Comparison of ENCODE assay signal across 33 cellular contexts in the genomic region with DNA sequence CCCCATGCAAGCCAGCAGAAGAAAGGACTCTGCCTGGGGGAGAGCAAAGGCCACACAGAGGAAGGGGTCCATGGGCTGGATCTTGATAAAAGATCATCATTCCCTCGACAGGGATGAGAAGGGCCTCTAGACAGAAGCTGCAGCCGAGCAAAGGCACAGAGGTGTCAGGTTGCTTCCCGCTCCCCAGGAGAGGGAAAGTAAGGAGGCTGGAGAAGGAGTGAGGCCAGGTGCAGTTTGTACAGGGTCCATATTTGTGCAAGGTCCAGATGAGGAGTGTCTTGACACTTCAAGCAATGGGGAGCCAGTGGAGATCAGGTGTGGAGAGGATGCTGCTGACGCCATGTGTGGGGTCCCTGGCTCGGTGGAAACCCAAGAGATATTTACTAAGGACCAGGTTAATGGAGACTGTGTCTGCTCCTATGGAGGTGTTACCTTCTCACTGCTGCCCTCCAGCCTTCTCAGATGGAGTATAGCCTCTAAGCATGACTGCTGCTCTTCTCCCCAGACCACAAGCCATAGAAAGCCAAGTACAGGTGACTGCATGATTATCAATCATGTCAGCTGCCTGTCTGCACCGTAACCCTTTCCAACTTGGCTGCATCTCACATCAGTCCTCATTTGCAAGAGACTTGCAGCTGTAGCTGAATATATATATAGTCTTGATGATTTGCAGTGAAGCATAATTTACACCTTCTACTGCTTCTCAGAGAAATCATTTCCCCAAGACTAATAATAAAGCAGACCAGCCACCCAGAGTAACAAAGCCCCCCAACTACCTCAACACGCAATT. TPM values are rescaled to one million over a fixed set of nuclear protein-coding genes. Genes with fewer than 3 reads are reported as not detected.
DNase-seq lines count a peak whose midpoint lies in the region; ATAC-seq, FAIRE-seq and TF ChIP-seq lines count a peak whose summit lies in the region.
"Had no signal": no experiment of that assay in that cellular context is flagged by ENCODE, and none has a peak within 500 bp of the region (broad histone marks: within the 10 kb centered on the region; RNA-seq: fewer than 3 reads in every experiment).

No MANE protein-coding gene starts in this region.

- H3K9me3 ChIP-seq in cardiac muscle cell (ENCODE audit: low read depth) (no peaks in the 10 kb centered on the region), heart right ventricle (peaks cover 0 to 5% (median 0%) of the 10 kb centered on the region in 11 donors), H1 (ENCODE audit: insufficient read depth in 2 of 2, low read depth in 1 of 2, low read length in 1 of 2) (peaks cover 0 to 4% of the 10 kb centered on the region in 2 experiments; a peak in 1 of 4 replicates)
- H3K9me3 ChIP-seq: prostate gland, thoracic aorta had no signal

- peak overlapping the region; percentile 1; the same call in 1 of the 2 replicates for H2BK5ac ChIP-seq in H1 (ENCODE audit: low read depth, low read length)

- H3K4me3 ChIP-seq in cardiac muscle cell (no peak overlapping the region), heart right ventricle (no peak overlapping the region), H1 (ENCODE audit: extremely low read depth in 1 of 4, insufficient read depth in 2 of 4, low read depth in 3 of 4, low read length in 4 of 4) (no peak overlapping the region)
- H3K4me3 ChIP-seq: prostate gland, thoracic aorta had no signal

- H3K23me2 ChIP-seq in H1 (ENCODE audit: low read depth, low read length), result 0 out of 2 replicates have a peak, but pooled peaks cover 6% of the 10 kb centered on the region

- H2BK12ac ChIP-seq in H1 (ENCODE audit: low read depth, low read length), result peak overlapping the region; percentile 87

- CTCF ChIA-PET in H1 (lab: Charles Lee; ENCODE audit: partially characterized antibody), result interaction anchor here (0.6 to 1.7 kb wide), 4 partner anchors 21 to 211 kb away, joined by 3 read pairs; a partner anchor contains a TSS
- CTCF ChIA-PET in activated CD4-positive, alpha-beta memory T cell treated with anti-CD3 and anti-CD28 coated beads, Interleukin-2, amount 10 ng/mL, durations not matched to agents 7 days and 5 days (lab: Charles Lee), result no interaction called here

- peak overlapping the region; percentile 55 to 66 for H3K4me2 ChIP-seq in H1 (ENCODE audit: insufficient read depth in 1 of 2, low read depth in 2 of 2, low read length in 2 of 2)

- no peak overlapping the region for H2AFZ ChIP-seq in H1 (ENCODE audit: low read length)

- no peak overlapping the region for H3K4me3 Mint-ChIP-seq in mesothelial cell of epicardium
- H3K4me3 Mint-ChIP-seq in activated CD4-positive, alpha-beta memory T cell treated with anti-CD3 and anti-CD28 coated beads, Interleukin-2, amount 10 ng/mL, durations not matched to agents 7 days and 5 days, result no peak overlapping the region
- H3K4me3 Mint-ChIP-seq: activated naive CD8-positive, alpha-beta T cell; activated T-helper 17 cell treated with anti-CD3 and anti-CD28 coated beads, Interleukin-2, amount 50 U/mL, for 72 hours; stimulated activated naive B cell treated with anti-CD40 and anti-IgM and Interleukin-4, amounts not matched to agents 10 μg/mL and 1 μg/mL and 100 μg/mL, for 72 hours; T-helper 2 cell treated with Interferon-gamma antibody and Interleukin-4, amounts not matched to agents 5 μg/mL and 100 μg/mL, for 36 hours had no signal

- H4K91ac ChIP-seq in H1 (replicated peaks; ENCODE audit: insufficient read length, low read length), result no peak overlapping the region

- H3K4me1 ChIP-seq in cardiac muscle cell (ENCODE audit: low read depth) (peaks cover 5% of the 10 kb centered on the region), heart right ventricle (peaks cover 0 to 40% (median 2%) of the 10 kb centered on the region in 9 donors), H1 (replicated peaks in 1 of 4; ENCODE audit: control insufficient read depth in 3 of 4, insufficient read depth in 4 of 4, low read length in 3 of 4) (peaks cover 8 to 25% (median 18%) of the 10 kb centered on the region in 4 experiments)
- H3K4me1 ChIP-seq: foreskin keratinocyte, prostate gland had no signal

- H3K27me3 ChIP-seq in cardiac muscle cell (no peaks in the 10 kb centered on the region), heart right ventricle (no peaks in the 10 kb centered on the region), H1 (replicated peaks in 1 of 4; ENCODE audit: control insufficient read depth in 3 of 4, extremely low read depth in 1 of 4, insufficient read depth in 3 of 4, low read length in 3 of 4) (no peaks in the 10 kb centered on the region)
- H3K27me3 ChIP-seq: foreskin keratinocyte had no signal

- intact Hi-C loops in heart right ventricle (cut with DNase I), result no loop called here
- intact Hi-C loops in left colon (cut with DNase I, micrococcal nuclease), result no loop called here

- H3K79me1 ChIP-seq in H1 (ENCODE audit: low read depth, low read length), result no peaks in the 10 kb centered on the region

- H2BK15ac ChIP-seq in H1 (ENCODE audit: low read length), result peak overlapping the region; percentile 25; the same call in 1 of the 2 replicates

- peaks cover 60% of the 10 kb centered on the region for H3K4me1 Mint-ChIP-seq in mesothelial cell of epicardium
- H3K4me1 Mint-ChIP-seq in activated CD4-positive, alpha-beta memory T cell treated with anti-CD3 and anti-CD28 coated beads, Interleukin-2, amount 10 ng/mL, durations not matched to agents 7 days and 5 days, result no peaks in the 10 kb centered on the region

- H2BK20ac ChIP-seq in H1 (ENCODE audit: low read length), result peak overlapping the region; percentile 84

- DNase-seq in cardiac muscle cell (ENCODE audit: low read depth in 1 of 2, low spot score in 1 of 2), result no peak
- DNase-seq in heart right ventricle, result no peak
- DNase-seq in H1 (ENCODE audit: low read depth in 1 of 2, low spot score in 2 of 2), result peak in 1 of 2 experiments; percentile 51
- no peak for DNase-seq in mesothelial cell of epicardium (ENCODE audit: low spot score in 2 of 2, unreplicated experiment in 2 of 2)
- no peak for DNase-seq in NCI-H446 treated with DMSO at 0.1 percent for 48 hours (lab: John Stamatoyannopoulos, UW)
- no peak for DNase-seq in activated CD4-positive, alpha-beta memory T cell treated with anti-CD3 and anti-CD28 coated beads, Interleukin-2, amount 10 ng/mL, durations not matched to agents 7 days and 5 days
- DNase-seq in left colon, result no peak
- DNase-seq in NCI-H2081 treated with DMSO at 0.1 percent for 48 hours (lab: John Stamatoyannopoulos, UW), result no peak
- DNase-seq: 8988T; activated CD4-positive, alpha-beta T cell treated with anti-CD3 and anti-CD28 coated beads, Interleukin-2, amount 50 U/mL, for 1 hour; activated CD8-positive, alpha-beta memory T cell treated with anti-CD3 and anti-CD28 coated beads, Interleukin-2, amount 50 U/mL, for 4 hours; cerebellar nuclear complex; DMS53; erythroblast; foreskin keratinocyte; hippocampal formation; KG1; kidney glomerular epithelial cell; midbrain; natural killer cell; NCI-H1694; NCI-H2171 treated with DMSO at 0.1 percent for 48 hours; NCI-H526 treated with DMSO at 0.1 percent for 48 hours; stimulated activated CD4-positive, alpha-beta T cell treated with anti-CD3 and anti-CD28 coated beads, Interleukin-2, amount 100 ng/mL, for 24 hours; stimulated activated naive B cell treated with anti-CD40 and anti-IgM and Interleukin-4, amounts not matched to agents 10 μg/mL and 1 μg/mL and 100 μg/mL, for 72 hours; WERI-Rb-1 had no signal

- no peak for TF ChIP-seq EP300 in H1 (IDR thresholded peaks at IDR 0.05; ENCODE audit: borderline replicate concordance in 1 of 2, low read depth in 2 of 2, low read length in 2 of 2)

- TF ChIP-seq CTCF in cardiac muscle cell (IDR thresholded peaks at IDR 0.05; ENCODE audit: low read depth, low read length), result no peak
- no peak for TF ChIP-seq CTCF in heart right ventricle (IDR thresholded peaks at IDR 0.05)
- no peak for TF ChIP-seq CTCF in H1 (IDR thresholded peaks at IDR 0.05; ENCODE audit: control extremely low read depth in 1 of 3, insufficient read depth in 1 of 3, low read depth in 1 of 3, low read length in 3 of 3)
- no peak for TF ChIP-seq CTCF in mesothelial cell of epicardium (IDR thresholded peaks at IDR 0.05; ENCODE audit: unreplicated experiment)

- H4K8ac ChIP-seq in H1 (ENCODE audit: extremely low read depth, insufficient read depth, low read length), result no peak overlapping the region

- H3K27me3 Mint-ChIP-seq in mesothelial cell of epicardium (ENCODE audit: low read depth), result no peaks in the 10 kb centered on the region
- H3K27me3 Mint-ChIP-seq in activated CD4-positive, alpha-beta memory T cell treated with anti-CD3 and anti-CD28 coated beads, Interleukin-2, amount 10 ng/mL, durations not matched to agents 7 days and 5 days, result no peaks in the 10 kb centered on the region
- H3K27me3 Mint-ChIP-seq: stimulated activated naive B cell treated with anti-CD40 and anti-IgM and Interleukin-4, amounts not matched to agents 10 μg/mL and 1 μg/mL and 100 μg/mL, for 72 hours had no signal

- H4K20me1 ChIP-seq in H1 (replicated peaks in 1 of 2; ENCODE audit: control insufficient read depth in 1 of 2, insufficient read depth in 2 of 2, low read length in 2 of 2), result no peaks in the 10 kb centered on the region

- TF ChIP-seq RAD21 in H1 (IDR thresholded peaks at IDR 0.05 in 1 of 2, conservative IDR thresholded peaks at IDR 0.05 in 1 of 2; ENCODE audit: low read depth in 2 of 2, low read length in 2 of 2), result no peak

- peak overlapping the region; percentile 35 for H3K27ac Mint-ChIP-seq in mesothelial cell of epicardium
- no peak overlapping the region for H3K27ac Mint-ChIP-seq in activated CD4-positive, alpha-beta memory T cell treated with anti-CD3 and anti-CD28 coated beads, Interleukin-2, amount 10 ng/mL, durations not matched to agents 7 days and 5 days
- H3K27ac Mint-ChIP-seq: activated naive CD8-positive, alpha-beta T cell; activated T-helper 17 cell treated with anti-CD3 and anti-CD28 coated beads, Interleukin-2, amount 50 U/mL, for 72 hours; stimulated activated naive B cell treated with anti-CD40 and anti-IgM and Interleukin-4, amounts not matched to agents 10 μg/mL and 1 μg/mL and 100 μg/mL, for 72 hours; T-helper 2 cell treated with Interferon-gamma antibody and Interleukin-4, amounts not matched to agents 5 μg/mL and 100 μg/mL, for 36 hours had no signal

- H3K23ac ChIP-seq in H1 (ENCODE audit: insufficient read length), result no peak overlapping the region

- H3K79me2 ChIP-seq in H1 (ENCODE audit: control insufficient read depth in 1 of 2, insufficient read depth in 2 of 2, low read length in 2 of 2), result no peaks in the 10 kb centered on the region

- no peak overlapping the region for H3K56ac ChIP-seq in H1 (replicated peaks; ENCODE audit: insufficient read length, low read depth, low read length)

- no peak overlapping the region for H4K5ac ChIP-seq in H1 (ENCODE audit: insufficient read length, low read depth, low read length)

- WGBS in heart right ventricle, 2 donors, result 68 to 70% methylated on average over 7 of the region's 7 CpGs
- 57% methylated on average over 7 of the region's 7 CpGs; no CpG with 5 or more reads in 1 of the 2 experiments for WGBS in H1 (ENCODE audit: extremely low coverage in 1 of 2, insufficient coverage in 1 of 2, insufficient read length in 1 of 2, insufficient replicate concordance in 2 of 2, low coverage in 1 of 2, low lambda C conversion rate in 2 of 2, missing lambda C conversion rate in 1 of 2), 2 experiments

- H3K14ac ChIP-seq in H1 (ENCODE audit: insufficient read length), result no peak overlapping the region

- peak overlapping the region; percentile 65; the same call in 1 of the 2 replicates for H3K18ac ChIP-seq in H1 (ENCODE audit: extremely low read depth, low read length)

- H3K9ac ChIP-seq in H1 (replicated peaks in 1 of 4; ENCODE audit: extremely low read depth in 1 of 4, low read depth in 3 of 4, low read length in 3 of 4), result no peak overlapping the region

- no peaks in the 10 kb centered on the region for H3K36me3 Mint-ChIP-seq in mesothelial cell of epicardium
- H3K36me3 Mint-ChIP-seq in activated CD4-positive, alpha-beta memory T cell treated with anti-CD3 and anti-CD28 coated beads, Interleukin-2, amount 10 ng/mL, durations not matched to agents 7 days and 5 days (ENCODE audit: low read depth), result no peaks in the 10 kb centered on the region
- H3K36me3 Mint-ChIP-seq: activated naive CD8-positive, alpha-beta T cell; natural killer cell; stimulated activated naive B cell treated with anti-CD40 and anti-IgM and Interleukin-4, amounts not matched to agents 10 μg/mL and 1 μg/mL and 100 μg/mL, for 72 hours had no signal

- TF ChIP-seq POLR2A in H1 (IDR thresholded peaks at IDR 0.05; ENCODE audit: control extremely low read depth in 1 of 2, low read depth in 2 of 2, low read length in 2 of 2), result no peak

- peak overlapping the region; percentile 84; the same call in 1 of the 2 replicates for H2AK5ac ChIP-seq in H1 (ENCODE audit: low read depth, low read length)

- no peak overlapping the region for H2BK120ac ChIP-seq in H1 (replicated peaks; ENCODE audit: low read depth, low read length)

- H3K36me3 ChIP-seq in cardiac muscle cell (no peaks in the 10 kb centered on the region), heart right ventricle (no peaks in the 10 kb centered on the region), H1 (ENCODE audit: control insufficient read depth in 2 of 4, insufficient read depth in 4 of 4, low read length in 3 of 4) (no peaks in the 10 kb centered on the region)
- H3K36me3 ChIP-seq: prostate gland, thoracic aorta, WERI-Rb-1 had no signal

- H3K27ac ChIP-seq in cardiac muscle cell (peak overlapping the region; percentile 6), heart right ventricle (no peak overlapping the region), H1 (ENCODE audit: low read depth, low read length) (no peak overlapping the region)
- H3K27ac ChIP-seq: foreskin keratinocyte, prostate gland, RWPE1, thoracic aorta, WERI-Rb-1 had no signal

- FAIRE-seq in H1 (lab: Jason Lieb, UNC), result no peak

- no peaks in the 10 kb centered on the region for H3K9me3 Mint-ChIP-seq in mesothelial cell of epicardium
- peaks cover 9% of the 10 kb centered on the region for H3K9me3 Mint-ChIP-seq in activated CD4-positive, alpha-beta memory T cell treated with anti-CD3 and anti-CD28 coated beads, Interleukin-2, amount 10 ng/mL, durations not matched to agents 7 days and 5 days
- H3K9me3 Mint-ChIP-seq: natural killer cell; stimulated activated naive B cell treated with anti-CD40 and anti-IgM and Interleukin-4, amounts not matched to agents 10 μg/mL and 1 μg/mL and 100 μg/mL, for 72 hours; T-helper 2 cell treated with Interferon-gamma antibody and Interleukin-4, amounts not matched to agents 5 μg/mL and 100 μg/mL, for 36 hours had no signal

- ATAC-seq in heart right ventricle (no peak), left colon (no peak)
- ATAC-seq: activated T-helper 17 cell treated with anti-CD3 and anti-CD28 coated beads, Interleukin-2, amount 50 U/mL, for 72 hours; foreskin keratinocyte; natural killer cell; SK-N-SH treated with all-trans-retinoic acid at 6 μM for 48 hours; stimulated activated naive B cell treated with anti-CD40 and anti-IgM and Interleukin-4, amounts not matched to agents 10 μg/mL and 1 μg/mL and 100 μg/mL, for 72 hours had no signal

- no peak overlapping the region for H3K4ac ChIP-seq in H1 (replicated peaks; ENCODE audit: insufficient read length, low read depth, low read length)

- POLR2A ChIA-PET in H1 (lab: Charles Lee; ENCODE audit: partially characterized antibody), result interaction anchor here (0.9 kb wide), 1 partner anchor 9 kb away, joined by 4 read pairs; no protein-coding TSS in a partner anchor
- POLR2A ChIA-PET in activated CD4-positive, alpha-beta memory T cell treated with anti-CD3 and anti-CD28 coated beads, Interleukin-2, amount 10 ng/mL, durations not matched to agents 7 days and 5 days (lab: Charles Lee), result no interaction called here

RNA-seq across cellular contexts. Expression of a gene that starts 21.1 kb away (rescaled TPM):
- 10.4 and 13.5 TPM in 2 replicates for total RNA-seq in cardiac muscle cell
- 6.1 and 10.0 TPM in 2 replicates for polyA plus RNA-seq in cardiac muscle cell
- 100 to 1,000 TPM in 1 of 10 donors, 10 to 100 TPM in 9; 39.6 to 111 (median 67.7) TPM for total RNA-seq in heart right ventricle
- 10 to 100 TPM; 19.8 to 35.3 TPM for polyA plus RNA-seq in heart right ventricle
- total RNA-seq in H1 (2021; fragmentation: NEBNext Ultra II Directional; extraction: Animal tissue kit (Norgen Biotek cat#: 25700)), result 12.2 and 14.5 TPM in 2 replicates
- polyA plus RNA-seq in H1 (2011; rRNA removed), result 5.0 and 6.3 TPM in 2 replicates
- polyA plus RNA-seq in H1 (2011; cell fraction: cytosol; rRNA removed), result 5.6 TPM
- polyA plus RNA-seq in H1 (2011; cell fraction: nucleus; rRNA removed), result 6.4 TPM
- 5.9 to 7.9 TPM (median 6.2 TPM) in 4 replicates for polyA plus RNA-seq in H1 (2012, experiment 1 of 2)
- polyA plus RNA-seq in H1 (2012, experiment 2 of 2), result 2.8 TPM
- 3.9 TPM for polyA plus RNA-seq in H1 (2013, experiment 1 of 2)
- 4.2 TPM for polyA plus RNA-seq in H1 (2013, experiment 2 of 2)
- 8.6 and 11.3 TPM in 2 replicates for polyA minus RNA-seq in H1 (2011; rRNA and poly(A)+ RNA removed)
- 9.1 TPM for polyA minus RNA-seq in H1 (2011; cell fraction: cytosol; rRNA and poly(A)+ RNA removed)
- 7.1 TPM for polyA minus RNA-seq in H1 (2011; cell fraction: nucleus; rRNA and poly(A)+ RNA removed)
- total RNA-seq in mesothelial cell of epicardium, result 41.0 to 47.7 TPM (median 44.0 TPM) in 3 replicates
- total RNA-seq in activated CD4-positive, alpha-beta memory T cell treated with anti-CD3 and anti-CD28 coated beads, Interleukin-2, amount 10 ng/mL, durations not matched to agents 7 days and 5 days, result under 1 TPM; 0.23 to 0.35 TPM
- total RNA-seq in left colon, result 10 to 100 TPM in 1 of 2 donors, 1 to 10 TPM in 1; 6.3 to 22.9 TPM
